ENCODE assay signal across 12 cellular contexts in genomic region chr12:95721320-95721719, GRCh38.
DNase-seq lines count a peak whose midpoint lies in the region; ATAC-seq and TF ChIP-seq lines count a peak whose summit lies in the region.
"Had no signal": no experiment of that assay in that cellular context is flagged by ENCODE, and none has a peak within 500 bp of the region (broad histone marks: within the 10 kb centered on the region; RNA-seq: fewer than 3 reads in every experiment).

No MANE protein-coding gene starts in this region.

- H3K4me3 ChIP-seq in left ventricle myocardium inferior (no peak overlapping the region), endodermal cell (ENCODE audit: low read length) (no peak overlapping the region), spleen (no peak overlapping the region)
- H3K4me3 ChIP-seq: BLaER1 treated with 17β-estradiol and CSF1 and Interleukin-3, amounts not matched to agents 10 nM and 100 nM had no signal

- H3K36me3 ChIP-seq in left ventricle myocardium inferior (peaks cover 6% of the 10 kb centered on the region), endodermal cell (ENCODE audit: control insufficient read depth, insufficient read depth, low read length) (peaks cover 87% of the 10 kb centered on the region), spleen (peaks cover 0 to under 1% (median 0%) of the 10 kb centered on the region in 6 donors)
- H3K36me3 ChIP-seq: BLaER1 treated with 17β-estradiol and CSF1 and Interleukin-3, amounts not matched to agents 10 nM and 100 nM had no signal

- intact Hi-C loops in left ventricle myocardium inferior (cut with micrococcal nuclease), result no loop called here
- intact Hi-C loops in left ventricle myocardium superior (cut with micrococcal nuclease), result no loop called here
- intact Hi-C loops in spleen (cut with DNase I; ENCODE audit: low total_unique reads), result no loop called here

- no peaks in the 10 kb centered on the region for H3K27me3 Mint-ChIP-seq in endodermal cell (ENCODE audit: insufficient read depth)

- no peaks in the 10 kb centered on the region for H3K27me3 ChIP-seq in left ventricle myocardium inferior (ENCODE audit: low read depth)
- H3K27me3 ChIP-seq in endodermal cell (ENCODE audit: control insufficient read depth, insufficient read depth, low read length, poor library complexity, severe bottlenecking), result no peaks in the 10 kb centered on the region
- H3K27me3 ChIP-seq in spleen (replicated peaks in 1 of 7), result no peaks in the 10 kb centered on the region
- H3K27me3 ChIP-seq: BLaER1 treated with 17β-estradiol and CSF1 and Interleukin-3, amounts not matched to agents 10 nM and 100 nM had no signal

- no peak for ATAC-seq in left ventricle myocardium superior
- ATAC-seq: activated CD8-positive, alpha-beta memory T cell treated with anti-CD3 and anti-CD28 coated beads, Interleukin-2, amount 10 ng/mL, durations not matched to agents 7 days and 5 days had no signal

- peaks cover 64% of the 10 kb centered on the region for H3K36me3 Mint-ChIP-seq in endodermal cell (ENCODE audit: low read depth)
- H3K36me3 Mint-ChIP-seq: activated CD8-positive, alpha-beta memory T cell treated with anti-CD3 and anti-CD28 coated beads, Interleukin-2, amount 10 ng/mL, durations not matched to agents 7 days and 5 days; activated naive CD8-positive, alpha-beta T cell had no signal

- peak overlapping the region; percentile 59 for H3K27ac Mint-ChIP-seq in endodermal cell
- H3K27ac Mint-ChIP-seq: activated CD8-positive, alpha-beta memory T cell treated with anti-CD3 and anti-CD28 coated beads, Interleukin-2, amount 10 ng/mL, durations not matched to agents 7 days and 5 days; activated naive CD8-positive, alpha-beta T cell had no signal

- peaks cover under 1% of the 10 kb centered on the region for H3K9me3 ChIP-seq in left ventricle myocardium inferior (replicated peaks)
- H3K9me3 ChIP-seq in endodermal cell (ENCODE audit: control insufficient read depth, low read length), result peaks cover 4% of the 10 kb centered on the region
- peaks cover 0 to 2% (median under 1%) of the 10 kb centered on the region in 8 donors for H3K9me3 ChIP-seq in spleen

- H3K4me1 ChIP-seq in left ventricle myocardium inferior (peaks cover 75% of the 10 kb centered on the region), endodermal cell (ENCODE audit: control insufficient read depth, insufficient read depth, low read length) (peaks cover 12% of the 10 kb centered on the region), spleen (peaks cover 4 to 72% (median 19%) of the 10 kb centered on the region in 6 donors)
- H3K4me1 ChIP-seq: BLaER1 treated with 17β-estradiol and CSF1 and Interleukin-3, amounts not matched to agents 10 nM and 100 nM had no signal

- no peak overlapping the region for H3K4me3 Mint-ChIP-seq in endodermal cell
- H3K4me3 Mint-ChIP-seq: activated CD8-positive, alpha-beta memory T cell treated with anti-CD3 and anti-CD28 coated beads, Interleukin-2, amount 10 ng/mL, durations not matched to agents 7 days and 5 days; activated naive CD8-positive, alpha-beta T cell had no signal

- peaks cover 4% of the 10 kb centered on the region for H3K9me3 Mint-ChIP-seq in endodermal cell

- DNase-seq in left ventricle myocardium inferior (no peak), left ventricle myocardium superior (no peak), NCI-H526 (lab: John Stamatoyannopoulos, UW) (peak; percentile 53 to 69), endodermal cell (no peak), spleen (no peak), NCI-H2171 (lab: John Stamatoyannopoulos, UW) (no peak), NCI-H187 (lab: John Stamatoyannopoulos, UW) (no peak), occipital lobe (lab: John Stamatoyannopoulos, UW) (no peak)
- DNase-seq: activated CD8-positive, alpha-beta memory T cell treated with anti-CD3 and anti-CD28 coated beads, Interleukin-2, amount 10 ng/mL, durations not matched to agents 7 days and 5 days; NCI-H146 had no signal

- no peak overlapping the region for H3K27ac ChIP-seq in left ventricle myocardium inferior (replicated peaks)
- no peak overlapping the region for H3K27ac ChIP-seq in endodermal cell (ENCODE audit: low read depth, low read length)
- H3K27ac ChIP-seq in spleen, result peak overlapping the region in 6 of 8 donors; percentile 57 to 83 (median 71)
- H3K27ac ChIP-seq: BLaER1 treated with 17β-estradiol and CSF1 and Interleukin-3, amounts not matched to agents 10 nM and 100 nM had no signal

- H3K4me1 Mint-ChIP-seq in endodermal cell, result peaks cover 55% of the 10 kb centered on the region
- H3K4me1 Mint-ChIP-seq: activated CD8-positive, alpha-beta memory T cell treated with anti-CD3 and anti-CD28 coated beads, Interleukin-2, amount 10 ng/mL, durations not matched to agents 7 days and 5 days had no signal

- 83 to 89% methylated on average over 1 to 2 of the region's 2 CpGs for WGBS in endodermal cell (ENCODE audit: insufficient coverage in 1 of 2, insufficient read length in 1 of 2), 2 experiments
- WGBS in spleen, 5 donors, result 76 to 90% (median 78%) methylated on average over 2 of the region's 2 CpGs

- TF ChIP-seq POLR2A in spleen (IDR thresholded peaks at IDR 0.05), result no peak

- no peak overlapping the region for H3K9ac ChIP-seq in endodermal cell (ENCODE audit: extremely low read depth, low read length, poor library complexity, severe bottlenecking)
- H3K9ac ChIP-seq: BLaER1 treated with 17β-estradiol and CSF1 and Interleukin-3, amounts not matched to agents 10 nM and 100 nM had no signal

- peak; percentile 27 for TF ChIP-seq CTCF in left ventricle myocardium inferior (IDR thresholded peaks at IDR 0.05; ENCODE audit: borderline replicate concordance)
- TF ChIP-seq CTCF in endodermal cell (conservative IDR thresholded peaks at IDR 0.05), result peak; percentile 69
- TF ChIP-seq CTCF in spleen (IDR thresholded peaks at IDR 0.05 in 8 of 11, conservative IDR thresholded peaks at IDR 0.05 in 3 of 11), result no peak

Comparison
In these comparisons a context has a peak if more than half of its experiments do, and no peak if none do; other contexts are left out.
1. DNase-seq: peak in NCI-H526 (2 of 2); none in left ventricle myocardium inferior (single experiment), left ventricle myocardium superior (single experiment), endodermal cell (single experiment), spleen (single experiment), NCI-H2171 (single experiment), NCI-H187 (0 of 2) and occipital lobe (single experiment).
2. H3K27ac ChIP-seq: peak in spleen (6 of 8); none in left ventricle myocardium inferior (single experiment) and endodermal cell (single experiment).
3. CTCF ChIP-seq: peak in left ventricle myocardium inferior (single experiment) and endodermal cell (single experiment); none in spleen (0 of 11).